ENCODE assay signal across 1 cellular context in genomic region chr6:30066577-30067459, GRCh38.
TF ChIP-seq lines count a peak whose summit lies in the region.

TSS of gene PPP1R11 (plus strand) at chr6:30067198. CDS start at chr6:30067411, 213 bp downstream.

TF ChIP-seq in HepG2, 621 proteins besides CTCF, POLR2A, EP300 and RAD21 (continued from another document and continues in another):
- peak; percentile 86; the same call in 1 of the 2 replicates for TF ChIP-seq HMGXB3 (CRISPR knock-in tag; IDR thresholded peaks at IDR 0.05; ENCODE audit: borderline replicate concordance)
- TF ChIP-seq ZNF781 (CRISPR knock-in tag; IDR thresholded peaks at IDR 0.05; ENCODE audit: borderline replicate concordance, not compliant biosample characterization), result no peak
- no peak for TF ChIP-seq PLSCR1 (CRISPR knock-in tag; IDR thresholded peaks at IDR 0.05; ENCODE audit: borderline replicate concordance)
- no peak for TF ChIP-seq PLRG1 (conservative IDR thresholded peaks at IDR 0.05)
- no peak for TF ChIP-seq PHB2 (IDR thresholded peaks at IDR 0.05; ENCODE audit: partially characterized antibody)
- no peak for TF ChIP-seq ZKSCAN5 (CRISPR knock-in tag; IDR thresholded peaks at IDR 0.05)
- no peak for TF ChIP-seq IRF1 (CRISPR knock-in tag; IDR thresholded peaks at IDR 0.05; ENCODE audit: low read depth)
- no peak for TF ChIP-seq ZNF513 (CRISPR knock-in tag; conservative IDR thresholded peaks at IDR 0.05)
- TF ChIP-seq ZNF740 (CRISPR knock-in tag; IDR thresholded peaks at IDR 0.05), result 0 out of 2 replicates have a peak, but pooled peaks have one; percentile 45
- peak; percentile 93 for TF ChIP-seq ZSCAN5A (CRISPR knock-in tag; IDR thresholded peaks at IDR 0.05; ENCODE audit: borderline replicate concordance)
- no peak for TF ChIP-seq CAMTA2 (CRISPR knock-in tag; IDR thresholded peaks at IDR 0.05; ENCODE audit: borderline replicate concordance)
- TF ChIP-seq ZNF260 (CRISPR knock-in tag; IDR thresholded peaks at IDR 0.05; ENCODE audit: borderline replicate concordance, low read depth), result no peak
- no peak for TF ChIP-seq MATR3 (CRISPR knock-in tag; IDR thresholded peaks at IDR 0.05)
- TF ChIP-seq ZNF720 (CRISPR knock-in tag; IDR thresholded peaks at IDR 0.05), result 0 out of 2 replicates have a peak, but pooled peaks have one; percentile 55
- no peak for TF ChIP-seq NONO (IDR thresholded peaks at IDR 0.05)
- TF ChIP-seq NONO (CRISPR knock-in tag; conservative IDR thresholded peaks at IDR 0.05), result peak; percentile 89
- TF ChIP-seq NCOR1 (IDR thresholded peaks at IDR 0.05; ENCODE audit: borderline replicate concordance, low read length), result peak; percentile 58; the same call in 1 of the 2 replicates
- TF ChIP-seq MEIS2 (CRISPR knock-in tag; IDR thresholded peaks at IDR 0.05), result peak; percentile 51; the same call in 1 of the 2 replicates
- TF ChIP-seq HINFP (CRISPR knock-in tag; IDR thresholded peaks at IDR 0.05; ENCODE audit: low read depth), result no peak
- peak; percentile 77; the same call in 1 of the 2 replicates for TF ChIP-seq ZNF543 (CRISPR knock-in tag; IDR thresholded peaks at IDR 0.05)
- TF ChIP-seq SNAI1 (CRISPR knock-in tag; IDR thresholded peaks at IDR 0.05; ENCODE audit: borderline replicate concordance), result peak; percentile 54; the same call in 1 of the 2 replicates
- TF ChIP-seq PATZ1 (CRISPR knock-in tag; IDR thresholded peaks at IDR 0.05), result peak; percentile 83
- peak; percentile 96 for TF ChIP-seq IKZF5 (CRISPR knock-in tag; IDR thresholded peaks at IDR 0.05)
- peak; percentile 92 for TF ChIP-seq KMT2B (CRISPR knock-in tag; IDR thresholded peaks at IDR 0.05)
- TF ChIP-seq SMAD1 (CRISPR knock-in tag; IDR thresholded peaks at IDR 0.05; ENCODE audit: borderline replicate concordance, low read depth), result peak; percentile 65; the same call in 1 of the 2 replicates
- no peak; the same call in 1 of the 2 replicates for TF ChIP-seq ZSCAN30 (CRISPR knock-in tag; IDR thresholded peaks at IDR 0.05)
- no peak for TF ChIP-seq DMTF1 (CRISPR knock-in tag; IDR thresholded peaks at IDR 0.05)
- no peak for TF ChIP-seq ZNF552 (CRISPR knock-in tag; IDR thresholded peaks at IDR 0.05; ENCODE audit: borderline replicate concordance)
- no peak for TF ChIP-seq ZBTB20 (CRISPR knock-in tag; IDR thresholded peaks at IDR 0.05; ENCODE audit: borderline replicate concordance, low read depth)
- peak; percentile 96 for TF ChIP-seq ASH2L (IDR thresholded peaks at IDR 0.05; ENCODE audit: insufficient read length, low read depth, low read length)
- peak; percentile 98 for TF ChIP-seq KDM5A (IDR thresholded peaks at IDR 0.05; ENCODE audit: borderline replicate concordance, low read length)
- TF ChIP-seq SETDB1 (CRISPR knock-in tag; IDR thresholded peaks at IDR 0.05; ENCODE audit: borderline replicate concordance), result no peak
- TF ChIP-seq ZNF460 (CRISPR knock-in tag; IDR thresholded peaks at IDR 0.05; ENCODE audit: borderline replicate concordance), result no peak
- peak; percentile 94; the same call in 1 of the 2 replicates for TF ChIP-seq ARNTL (CRISPR knock-in tag; IDR thresholded peaks at IDR 0.05)
- TF ChIP-seq ZNF776 (CRISPR knock-in tag; IDR thresholded peaks at IDR 0.05), result no peak; the same call in 1 of the 2 replicates
- 0 out of 2 replicates have a peak, but pooled peaks have one; percentile 68 for TF ChIP-seq ZNF292 (CRISPR knock-in tag; IDR thresholded peaks at IDR 0.05; ENCODE audit: borderline replicate concordance, low read depth)
- TF ChIP-seq ZNF790 (CRISPR knock-in tag; IDR thresholded peaks at IDR 0.05; ENCODE audit: borderline replicate concordance), result peak; percentile 36; the same call in 1 of the 2 replicates
- TF ChIP-seq ZNF616 (CRISPR knock-in tag; IDR thresholded peaks at IDR 0.05; ENCODE audit: low read depth), result no peak
- TF ChIP-seq ZNF256 (CRISPR knock-in tag; conservative IDR thresholded peaks at IDR 0.05), result 0 out of 2 replicates have a peak, but pooled peaks have one; percentile 22
- TF ChIP-seq ARID3A (IDR thresholded peaks at IDR 0.05; ENCODE audit: low read depth, low read length), result peak; percentile 43; the same call in 1 of the 2 replicates
- peak; percentile 81; the same call in 1 of the 2 replicates for TF ChIP-seq ZNF747 (CRISPR knock-in tag; IDR thresholded peaks at IDR 0.05; ENCODE audit: borderline replicate concordance)
- TF ChIP-seq ZNF432 (CRISPR knock-in tag; IDR thresholded peaks at IDR 0.05; ENCODE audit: borderline replicate concordance), result no peak
- TF ChIP-seq MLLT10 (CRISPR knock-in tag; IDR thresholded peaks at IDR 0.05), result no peak
